Comparison of ENCODE assay signal across 2 cellular contexts in the genomic region with DNA sequence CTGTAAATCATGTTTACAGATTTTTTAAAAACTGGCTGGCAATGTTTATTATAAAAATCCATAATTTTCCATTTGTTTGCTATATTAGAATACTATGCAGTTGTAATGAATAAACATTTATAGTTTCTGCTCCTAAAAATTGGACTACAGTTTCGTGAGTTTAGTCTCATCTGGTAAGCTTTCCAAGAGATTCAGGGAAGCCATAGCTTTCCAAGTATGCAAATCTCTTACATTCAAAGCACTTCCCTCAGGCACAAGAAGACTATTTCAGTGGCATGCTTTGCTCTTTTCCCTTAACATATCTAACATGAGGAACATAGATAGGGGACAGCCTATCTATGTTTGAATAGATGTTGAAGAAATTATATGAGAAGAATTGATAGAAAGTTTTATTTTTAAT.
TF ChIP-seq lines count a peak whose summit lies in the region.

No MANE protein-coding gene starts in this region.

TF ChIP-seq in SK-N-SH, 30 proteins besides CTCF, POLR2A, EP300 and RAD21 (continued from another document):
- TF ChIP-seq, protein P1, sequence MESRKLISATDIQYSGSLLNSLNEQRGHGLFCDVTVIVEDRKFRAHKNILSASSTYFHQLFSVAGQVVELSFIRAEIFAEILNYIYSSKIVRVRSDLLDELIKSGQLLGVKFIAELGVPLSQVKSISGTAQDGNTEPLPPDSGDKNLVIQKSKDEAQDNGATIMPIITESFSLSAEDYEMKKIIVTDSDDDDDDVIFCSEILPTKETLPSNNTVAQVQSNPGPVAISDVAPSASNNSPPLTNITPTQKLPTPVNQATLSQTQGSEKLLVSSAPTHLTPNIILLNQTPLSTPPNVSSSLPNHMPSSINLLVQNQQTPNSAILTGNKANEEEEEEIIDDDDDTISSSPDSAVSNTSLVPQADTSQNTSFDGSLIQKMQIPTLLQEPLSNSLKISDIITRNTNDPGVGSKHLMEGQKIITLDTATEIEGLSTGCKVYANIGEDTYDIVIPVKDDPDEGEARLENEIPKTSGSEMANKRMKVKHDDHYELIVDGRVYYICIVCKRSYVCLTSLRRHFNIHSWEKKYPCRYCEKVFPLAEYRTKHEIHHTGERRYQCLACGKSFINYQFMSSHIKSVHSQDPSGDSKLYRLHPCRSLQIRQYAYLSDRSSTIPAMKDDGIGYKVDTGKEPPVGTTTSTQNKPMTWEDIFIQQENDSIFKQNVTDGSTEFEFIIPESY (IDR thresholded peaks at IDR 0.05; ENCODE audit: borderline replicate concordance, low read depth): no peak
- TF ChIP-seq YY1 (IDR thresholded peaks at IDR 0.05; ENCODE audit: low read depth): no peak
- TF ChIP-seq RCOR1 (IDR thresholded peaks at IDR 0.05; ENCODE audit: low read length): no peak
- no peak for TF ChIP-seq TEAD4 (IDR thresholded peaks at IDR 0.05; ENCODE audit: borderline replicate concordance, insufficient read depth)
- no peak for TF ChIP-seq SIN3A (IDR thresholded peaks at IDR 0.05; ENCODE audit: borderline replicate concordance, low read depth, low read length)
- no peak for TF ChIP-seq FOXM1 (IDR thresholded peaks at IDR 0.05; ENCODE audit: low read depth)
- TF ChIP-seq ELF1 (IDR thresholded peaks at IDR 0.05): no peak
- TF ChIP-seq GABPA (IDR thresholded peaks at IDR 0.05; ENCODE audit: low read depth): no peak
- no peak for TF ChIP-seq TAF1 (IDR thresholded peaks at IDR 0.05; ENCODE audit: borderline replicate concordance, low read depth, low read length)
- no peak for TF ChIP-seq RXRA (IDR thresholded peaks at IDR 0.05; ENCODE audit: borderline replicate concordance, low read depth)
- no peak for TF ChIP-seq GATA2 (CRISPR knock-in tag; IDR thresholded peaks at IDR 0.05)
- TF ChIP-seq, protein P2, sequence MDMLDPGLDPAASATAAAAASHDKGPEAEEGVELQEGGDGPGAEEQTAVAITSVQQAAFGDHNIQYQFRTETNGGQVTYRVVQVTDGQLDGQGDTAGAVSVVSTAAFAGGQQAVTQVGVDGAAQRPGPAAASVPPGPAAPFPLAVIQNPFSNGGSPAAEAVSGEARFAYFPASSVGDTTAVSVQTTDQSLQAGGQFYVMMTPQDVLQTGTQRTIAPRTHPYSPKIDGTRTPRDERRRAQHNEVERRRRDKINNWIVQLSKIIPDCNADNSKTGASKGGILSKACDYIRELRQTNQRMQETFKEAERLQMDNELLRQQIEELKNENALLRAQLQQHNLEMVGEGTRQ (IDR thresholded peaks at IDR 0.05; ENCODE audit: borderline replicate concordance, low read depth, low read length): no peak
- TF ChIP-seq POLR2AphosphoS5 (IDR thresholded peaks at IDR 0.05; ENCODE audit: low read depth, low read length): no peak
- TF ChIP-seq, protein P3, sequence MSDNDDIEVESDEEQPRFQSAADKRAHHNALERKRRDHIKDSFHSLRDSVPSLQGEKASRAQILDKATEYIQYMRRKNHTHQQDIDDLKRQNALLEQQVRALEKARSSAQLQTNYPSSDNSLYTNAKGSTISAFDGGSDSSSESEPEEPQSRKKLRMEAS (IDR thresholded peaks at IDR 0.05; ENCODE audit: low read depth): no peak
- TF ChIP-seq, protein P4, sequence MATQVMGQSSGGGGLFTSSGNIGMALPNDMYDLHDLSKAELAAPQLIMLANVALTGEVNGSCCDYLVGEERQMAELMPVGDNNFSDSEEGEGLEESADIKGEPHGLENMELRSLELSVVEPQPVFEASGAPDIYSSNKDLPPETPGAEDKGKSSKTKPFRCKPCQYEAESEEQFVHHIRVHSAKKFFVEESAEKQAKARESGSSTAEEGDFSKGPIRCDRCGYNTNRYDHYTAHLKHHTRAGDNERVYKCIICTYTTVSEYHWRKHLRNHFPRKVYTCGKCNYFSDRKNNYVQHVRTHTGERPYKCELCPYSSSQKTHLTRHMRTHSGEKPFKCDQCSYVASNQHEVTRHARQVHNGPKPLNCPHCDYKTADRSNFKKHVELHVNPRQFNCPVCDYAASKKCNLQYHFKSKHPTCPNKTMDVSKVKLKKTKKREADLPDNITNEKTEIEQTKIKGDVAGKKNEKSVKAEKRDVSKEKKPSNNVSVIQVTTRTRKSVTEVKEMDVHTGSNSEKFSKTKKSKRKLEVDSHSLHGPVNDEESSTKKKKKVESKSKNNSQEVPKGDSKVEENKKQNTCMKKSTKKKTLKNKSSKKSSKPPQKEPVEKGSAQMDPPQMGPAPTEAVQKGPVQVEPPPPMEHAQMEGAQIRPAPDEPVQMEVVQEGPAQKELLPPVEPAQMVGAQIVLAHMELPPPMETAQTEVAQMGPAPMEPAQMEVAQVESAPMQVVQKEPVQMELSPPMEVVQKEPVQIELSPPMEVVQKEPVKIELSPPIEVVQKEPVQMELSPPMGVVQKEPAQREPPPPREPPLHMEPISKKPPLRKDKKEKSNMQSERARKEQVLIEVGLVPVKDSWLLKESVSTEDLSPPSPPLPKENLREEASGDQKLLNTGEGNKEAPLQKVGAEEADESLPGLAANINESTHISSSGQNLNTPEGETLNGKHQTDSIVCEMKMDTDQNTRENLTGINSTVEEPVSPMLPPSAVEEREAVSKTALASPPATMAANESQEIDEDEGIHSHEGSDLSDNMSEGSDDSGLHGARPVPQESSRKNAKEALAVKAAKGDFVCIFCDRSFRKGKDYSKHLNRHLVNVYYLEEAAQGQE (IDR thresholded peaks at IDR 0.05; ENCODE audit: low read depth, low read length): no peak
- TF ChIP-seq, protein P5, sequence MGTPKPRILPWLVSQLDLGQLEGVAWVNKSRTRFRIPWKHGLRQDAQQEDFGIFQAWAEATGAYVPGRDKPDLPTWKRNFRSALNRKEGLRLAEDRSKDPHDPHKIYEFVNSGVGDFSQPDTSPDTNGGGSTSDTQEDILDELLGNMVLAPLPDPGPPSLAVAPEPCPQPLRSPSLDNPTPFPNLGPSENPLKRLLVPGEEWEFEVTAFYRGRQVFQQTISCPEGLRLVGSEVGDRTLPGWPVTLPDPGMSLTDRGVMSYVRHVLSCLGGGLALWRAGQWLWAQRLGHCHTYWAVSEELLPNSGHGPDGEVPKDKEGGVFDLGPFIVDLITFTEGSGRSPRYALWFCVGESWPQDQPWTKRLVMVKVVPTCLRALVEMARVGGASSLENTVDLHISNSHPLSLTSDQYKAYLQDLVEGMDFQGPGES (IDR thresholded peaks at IDR 0.05; ENCODE audit: low read depth, low read length): no peak
- TF ChIP-seq MXI1 (IDR thresholded peaks at IDR 0.05; ENCODE audit: low read depth, low read length): no peak
- TF ChIP-seq FOXJ3 (CRISPR knock-in tag; IDR thresholded peaks at IDR 0.05): no peak

TF ChIP-seq in SK-N-SH treated with all-trans-retinoic acid at 6 μM for 48 hours, 23 proteins besides CTCF, POLR2A, EP300 and RAD21 (continued from another document):
- TF ChIP-seq, protein P6, sequence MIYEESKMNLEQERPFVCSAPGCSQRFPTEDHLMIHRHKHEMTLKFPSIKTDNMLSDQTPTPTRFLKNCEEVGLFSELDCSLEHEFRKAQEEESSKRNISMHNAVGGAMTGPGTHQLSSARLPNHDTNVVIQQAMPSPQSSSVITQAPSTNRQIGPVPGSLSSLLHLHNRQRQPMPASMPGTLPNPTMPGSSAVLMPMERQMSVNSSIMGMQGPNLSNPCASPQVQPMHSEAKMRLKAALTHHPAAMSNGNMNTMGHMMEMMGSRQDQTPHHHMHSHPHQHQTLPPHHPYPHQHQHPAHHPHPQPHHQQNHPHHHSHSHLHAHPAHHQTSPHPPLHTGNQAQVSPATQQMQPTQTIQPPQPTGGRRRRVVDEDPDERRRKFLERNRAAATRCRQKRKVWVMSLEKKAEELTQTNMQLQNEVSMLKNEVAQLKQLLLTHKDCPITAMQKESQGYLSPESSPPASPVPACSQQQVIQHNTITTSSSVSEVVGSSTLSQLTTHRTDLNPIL (CRISPR knock-in tag; IDR thresholded peaks at IDR 0.05; ENCODE audit: low read depth): no peak
- TF ChIP-seq, protein P7, sequence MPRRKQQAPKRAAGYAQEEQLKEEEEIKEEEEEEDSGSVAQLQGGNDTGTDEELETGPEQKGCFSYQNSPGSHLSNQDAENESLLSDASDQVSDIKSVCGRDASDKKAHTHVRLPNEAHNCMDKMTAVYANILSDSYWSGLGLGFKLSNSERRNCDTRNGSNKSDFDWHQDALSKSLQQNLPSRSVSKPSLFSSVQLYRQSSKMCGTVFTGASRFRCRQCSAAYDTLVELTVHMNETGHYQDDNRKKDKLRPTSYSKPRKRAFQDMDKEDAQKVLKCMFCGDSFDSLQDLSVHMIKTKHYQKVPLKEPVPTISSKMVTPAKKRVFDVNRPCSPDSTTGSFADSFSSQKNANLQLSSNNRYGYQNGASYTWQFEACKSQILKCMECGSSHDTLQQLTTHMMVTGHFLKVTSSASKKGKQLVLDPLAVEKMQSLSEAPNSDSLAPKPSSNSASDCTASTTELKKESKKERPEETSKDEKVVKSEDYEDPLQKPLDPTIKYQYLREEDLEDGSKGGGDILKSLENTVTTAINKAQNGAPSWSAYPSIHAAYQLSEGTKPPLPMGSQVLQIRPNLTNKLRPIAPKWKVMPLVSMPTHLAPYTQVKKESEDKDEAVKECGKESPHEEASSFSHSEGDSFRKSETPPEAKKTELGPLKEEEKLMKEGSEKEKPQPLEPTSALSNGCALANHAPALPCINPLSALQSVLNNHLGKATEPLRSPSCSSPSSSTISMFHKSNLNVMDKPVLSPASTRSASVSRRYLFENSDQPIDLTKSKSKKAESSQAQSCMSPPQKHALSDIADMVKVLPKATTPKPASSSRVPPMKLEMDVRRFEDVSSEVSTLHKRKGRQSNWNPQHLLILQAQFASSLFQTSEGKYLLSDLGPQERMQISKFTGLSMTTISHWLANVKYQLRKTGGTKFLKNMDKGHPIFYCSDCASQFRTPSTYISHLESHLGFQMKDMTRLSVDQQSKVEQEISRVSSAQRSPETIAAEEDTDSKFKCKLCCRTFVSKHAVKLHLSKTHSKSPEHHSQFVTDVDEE (CRISPR knock-in tag; IDR thresholded peaks at IDR 0.05): no peak
- no peak for TF ChIP-seq ZNF8 (CRISPR knock-in tag; IDR thresholded peaks at IDR 0.05)
- TF ChIP-seq GLIS3 (CRISPR knock-in tag; IDR thresholded peaks at IDR 0.05): no peak
- TF ChIP-seq, protein P8, sequence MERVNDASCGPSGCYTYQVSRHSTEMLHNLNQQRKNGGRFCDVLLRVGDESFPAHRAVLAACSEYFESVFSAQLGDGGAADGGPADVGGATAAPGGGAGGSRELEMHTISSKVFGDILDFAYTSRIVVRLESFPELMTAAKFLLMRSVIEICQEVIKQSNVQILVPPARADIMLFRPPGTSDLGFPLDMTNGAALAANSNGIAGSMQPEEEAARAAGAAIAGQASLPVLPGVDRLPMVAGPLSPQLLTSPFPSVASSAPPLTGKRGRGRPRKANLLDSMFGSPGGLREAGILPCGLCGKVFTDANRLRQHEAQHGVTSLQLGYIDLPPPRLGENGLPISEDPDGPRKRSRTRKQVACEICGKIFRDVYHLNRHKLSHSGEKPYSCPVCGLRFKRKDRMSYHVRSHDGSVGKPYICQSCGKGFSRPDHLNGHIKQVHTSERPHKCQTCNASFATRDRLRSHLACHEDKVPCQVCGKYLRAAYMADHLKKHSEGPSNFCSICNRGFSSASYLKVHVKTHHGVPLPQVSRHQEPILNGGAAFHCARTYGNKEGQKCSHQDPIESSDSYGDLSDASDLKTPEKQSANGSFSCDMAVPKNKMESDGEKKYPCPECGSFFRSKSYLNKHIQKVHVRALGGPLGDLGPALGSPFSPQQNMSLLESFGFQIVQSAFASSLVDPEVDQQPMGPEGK (CRISPR knock-in tag; IDR thresholded peaks at IDR 0.05; ENCODE audit: borderline replicate concordance): no peak
- TF ChIP-seq, protein P9, sequence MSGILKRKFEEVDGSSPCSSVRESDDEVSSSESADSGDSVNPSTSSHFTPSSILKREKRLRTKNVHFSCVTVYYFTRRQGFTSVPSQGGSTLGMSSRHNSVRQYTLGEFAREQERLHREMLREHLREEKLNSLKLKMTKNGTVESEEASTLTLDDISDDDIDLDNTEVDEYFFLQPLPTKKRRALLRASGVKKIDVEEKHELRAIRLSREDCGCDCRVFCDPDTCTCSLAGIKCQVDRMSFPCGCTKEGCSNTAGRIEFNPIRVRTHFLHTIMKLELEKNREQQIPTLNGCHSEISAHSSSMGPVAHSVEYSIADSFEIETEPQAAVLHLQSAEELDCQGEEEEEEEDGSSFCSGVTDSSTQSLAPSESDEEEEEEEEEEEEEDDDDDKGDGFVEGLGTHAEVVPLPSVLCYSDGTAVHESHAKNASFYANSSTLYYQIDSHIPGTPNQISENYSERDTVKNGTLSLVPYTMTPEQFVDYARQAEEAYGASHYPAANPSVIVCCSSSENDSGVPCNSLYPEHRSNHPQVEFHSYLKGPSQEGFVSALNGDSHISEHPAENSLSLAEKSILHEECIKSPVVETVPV (CRISPR knock-in tag; IDR thresholded peaks at IDR 0.05): no peak
- TF ChIP-seq ESRRG (CRISPR knock-in tag; IDR thresholded peaks at IDR 0.05): no peak
- no peak for TF ChIP-seq TOX (CRISPR knock-in tag; IDR thresholded peaks at IDR 0.05; ENCODE audit: borderline replicate concordance)
- no peak for TF ChIP-seq ZC3H10 (CRISPR knock-in tag; IDR thresholded peaks at IDR 0.05)
- TF ChIP-seq BACH2 (CRISPR knock-in tag; IDR thresholded peaks at IDR 0.05; ENCODE audit: borderline replicate concordance): no peak
- no peak for TF ChIP-seq ZNF70 (CRISPR knock-in tag; IDR thresholded peaks at IDR 0.05)
- TF ChIP-seq ZFP3 (CRISPR knock-in tag; IDR thresholded peaks at IDR 0.05): no peak
- TF ChIP-seq ARNTL (CRISPR knock-in tag; IDR thresholded peaks at IDR 0.05; ENCODE audit: borderline replicate concordance, low read depth): no peak
- TF ChIP-seq ZNF565 (CRISPR knock-in tag; conservative IDR thresholded peaks at IDR 0.05; ENCODE audit: low read depth): no peak
- TF ChIP-seq ISL1 (CRISPR knock-in tag; IDR thresholded peaks at IDR 0.05): no peak
- TF ChIP-seq SNAI2 (CRISPR knock-in tag; IDR thresholded peaks at IDR 0.05): no peak
- TF ChIP-seq OSR1 (CRISPR knock-in tag; IDR thresholded peaks at IDR 0.05): no peak
- no peak for TF ChIP-seq RARB (CRISPR knock-in tag; IDR thresholded peaks at IDR 0.05)
